2 cellular contexts compared by ENCODE assay signal in genomic region chr3:128730521-128730920, GRCh38.
TF ChIP-seq lines count a peak whose summit lies in the region.

No MANE protein-coding gene starts in this region.

TF ChIP-seq in GM23338, 12 proteins besides CTCF, POLR2A, EP300 and RAD21 (continued from another document):
- TF ChIP-seq EZH2phosphoT487 (IDR thresholded peaks at IDR 0.05; ENCODE audit: unreplicated experiment): no peak
- no peak for TF ChIP-seq REST (IDR thresholded peaks at IDR 0.05; ENCODE audit: unreplicated experiment)
- no peak for TF ChIP-seq ETS1 (IDR thresholded peaks at IDR 0.05)

TF ChIP-seq in K562, 482 proteins besides CTCF, POLR2A, EP300 and RAD21 (continued from another document):
- no peak for TF ChIP-seq GATAD2A (IDR thresholded peaks at IDR 0.05)
- no peak for TF ChIP-seq SPI1 (IDR thresholded peaks at IDR 0.05; ENCODE audit: borderline replicate concordance, low read depth, low read length)
- TF ChIP-seq ZZZ3 (IDR thresholded peaks at IDR 0.05): no peak
- TF ChIP-seq BCL6 (CRISPR knock-in tag; IDR thresholded peaks at IDR 0.05): no peak
- TF ChIP-seq KDM1A (IDR thresholded peaks at IDR 0.05): no peak
- no peak for TF ChIP-seq ELK1 (CRISPR knock-in tag; IDR thresholded peaks at IDR 0.05)
- no peak for TF ChIP-seq ADNP (tag; IDR thresholded peaks at IDR 0.05)
- no peak for TF ChIP-seq RBM34 (IDR thresholded peaks at IDR 0.05; ENCODE audit: borderline replicate concordance, insufficient read depth, low read length)
- no peak for TF ChIP-seq MTA2 (IDR thresholded peaks at IDR 0.05; ENCODE audit: low read depth)
- no peak for TF ChIP-seq E2F3 (CRISPR knock-in tag; IDR thresholded peaks at IDR 0.05)
- no peak for TF ChIP-seq ZBTB34 (CRISPR knock-in tag; IDR thresholded peaks at IDR 0.05)
- TF ChIP-seq SAFB2 (IDR thresholded peaks at IDR 0.05; ENCODE audit: borderline replicate concordance, low read depth, low read length, severe bottlenecking): no peak
- no peak for TF ChIP-seq CREM (IDR thresholded peaks at IDR 0.05; ENCODE audit: low read depth)
- no peak for TF ChIP-seq PBX2 (CRISPR knock-in tag; IDR thresholded peaks at IDR 0.05; ENCODE audit: low read depth)
- no peak for TF ChIP-seq PBX2 (tag; conservative IDR thresholded peaks at IDR 0.05; ENCODE audit: low read depth)
- no peak for TF ChIP-seq RERE (CRISPR knock-in tag; IDR thresholded peaks at IDR 0.05; ENCODE audit: borderline replicate concordance)
